In genomic region chr6:96940322-96940721, GRCh38 we compare ENCODE assay signal across 1 cellular context.
TF ChIP-seq lines count a peak whose summit lies in the region.

No MANE protein-coding gene starts in this region.

TF ChIP-seq in SK-N-SH, 30 proteins besides CTCF, POLR2A, EP300 and RAD21:
- TF ChIP-seq PBX3 (IDR thresholded peaks at IDR 0.05) (peak; percentile 91), POLR2AphosphoS5 (IDR thresholded peaks at IDR 0.05; ENCODE audit: low read depth, low read length) (no peak; the same call in 1 of the 2 replicates), SIN3A (IDR thresholded peaks at IDR 0.05; ENCODE audit: borderline replicate concordance, low read depth, low read length) (0 out of 2 replicates have a peak, but pooled peaks have one; percentile 15), FOXJ3 (CRISPR knock-in tag; IDR thresholded peaks at IDR 0.05) (no peak), FOXM1 (IDR thresholded peaks at IDR 0.05; ENCODE audit: low read depth) (no peak), NFIC (IDR thresholded peaks at IDR 0.05; ENCODE audit: borderline replicate concordance) (peak; percentile 84), TCF12 (IDR thresholded peaks at IDR 0.05) (peak; percentile 91), GABPA (IDR thresholded peaks at IDR 0.05; ENCODE audit: low read depth) (no peak), JUND (IDR thresholded peaks at IDR 0.05) (peak; percentile 87), FOSL2 (IDR thresholded peaks at IDR 0.05; ENCODE audit: borderline replicate concordance, low read depth) (peak; percentile 85), ZBTB33 (IDR thresholded peaks at IDR 0.05; ENCODE audit: borderline replicate concordance, low read depth) (0 out of 2 replicates have a peak, but pooled peaks have one; percentile 35), TEAD4 (IDR thresholded peaks at IDR 0.05; ENCODE audit: borderline replicate concordance, insufficient read depth) (0 out of 2 replicates have a peak, but pooled peaks have one; percentile 31), RXRA (IDR thresholded peaks at IDR 0.05; ENCODE audit: borderline replicate concordance, low read depth) (peak; percentile 45; the same call in 1 of the 2 replicates), ELF1 (IDR thresholded peaks at IDR 0.05) (no peak)
